26 cellular contexts compared by ENCODE assay signal in genomic region chr1:18201997-18202719, GRCh38.
"Had no signal": no experiment of that assay in that cellular context is flagged by ENCODE, and none has a peak within 500 bp of the region (broad histone marks: within the 10 kb centered on the region; RNA-seq: fewer than 3 reads in every experiment).

No MANE protein-coding gene starts in this region.

- H3K4me1 ChIP-seq: colonic mucosa, heart left ventricle, pancreas, psoas muscle, right lobe of liver, suprapubic skin, tibial artery, upper lobe of left lung, uterus had no signal

- H3K9me3 ChIP-seq: colonic mucosa, pancreas, psoas muscle, right lobe of liver, suprapubic skin, uterus had no signal

- H3K36me3 ChIP-seq: colonic mucosa, heart left ventricle, neural progenitor cell, pancreas, right lobe of liver, suprapubic skin, tibial artery, upper lobe of left lung, uterus had no signal

- H3K9me3 Mint-ChIP-seq: natural killer cell treated with Interleukin-12 subunit alpha and Interleukin-12 subunit beta and Interleukin-15 and Interleukin-18, amount 100 ng/mL, for 72 hours; stimulated activated effector memory CD8-positive, alpha-beta T cell treated with anti-CD3 and anti-CD28 coated beads, Interleukin-12 subunit alpha, Interleukin-12 subunit beta, amount 100 ng/mL, for 72 hours had no signal

- H3K4me1 Mint-ChIP-seq: memory B cell; stimulated activated effector memory CD8-positive, alpha-beta T cell treated with anti-CD3 and anti-CD28 coated beads, Interleukin-12 subunit alpha, Interleukin-12 subunit beta, amount 100 ng/mL, for 72 hours had no signal

- H3K27me3 ChIP-seq: colonic mucosa, neural progenitor cell, right lobe of liver, upper lobe of left lung, uterus had no signal

- H3K27ac Mint-ChIP-seq: endodermal cell; memory B cell; mesothelial cell of epicardium; natural killer cell treated with Interleukin-12 subunit alpha and Interleukin-12 subunit beta and Interleukin-15 and Interleukin-18, amount 100 ng/mL, for 72 hours; neural progenitor cell; stimulated activated effector memory CD8-positive, alpha-beta T cell treated with anti-CD3 and anti-CD28 coated beads, Interleukin-12 subunit alpha, Interleukin-12 subunit beta, amount 100 ng/mL, for 72 hours had no signal

- H3K27ac ChIP-seq: colonic mucosa, heart left ventricle, neural progenitor cell, pancreas, psoas muscle, right lobe of liver, suprapubic skin, tibial artery, upper lobe of left lung, uterus had no signal

- H3K4me3 Mint-ChIP-seq: endodermal cell; memory B cell; mesothelial cell of epicardium; natural killer cell treated with Interleukin-12 subunit alpha and Interleukin-12 subunit beta and Interleukin-15 and Interleukin-18, amount 100 ng/mL, for 72 hours; neural progenitor cell; stimulated activated effector memory CD8-positive, alpha-beta T cell treated with anti-CD3 and anti-CD28 coated beads, Interleukin-12 subunit alpha, Interleukin-12 subunit beta, amount 100 ng/mL, for 72 hours had no signal

- DNase-seq: colonic mucosa; dermis blood vessel endothelial cell; effector CD4-positive, alpha-beta T cell; endodermal cell; erythroblast; foreskin melanocyte; heart left ventricle; hippocampal formation; kidney glomerular epithelial cell; occipital lobe; pancreas; psoas muscle; retina; right lobe of liver; stimulated activated CD4-positive, alpha-beta T cell treated with anti-CD3 and anti-CD28 coated beads, Interleukin-4, amount 100 ng/mL, for 1 hour; stimulated activated CD8-positive, alpha-beta memory T cell treated with anti-CD3 and anti-CD28 coated beads, Interleukin-4, amount 100 ng/mL, for 48 hours; stimulated activated naive CD8-positive, alpha-beta T cell treated with anti-CD3 and anti-CD28 coated beads, Interleukin-15, Interleukin-2, amounts not matched to agents 100 U/mL and 50 U/mL, for 24 hours; tibial artery; upper lobe of left lung; uterus had no signal

- H3K36me3 Mint-ChIP-seq: memory B cell; mesothelial cell of epicardium; natural killer cell treated with Interleukin-12 subunit alpha and Interleukin-12 subunit beta and Interleukin-15 and Interleukin-18, amount 100 ng/mL, for 72 hours; neural progenitor cell; stimulated activated effector memory CD8-positive, alpha-beta T cell treated with anti-CD3 and anti-CD28 coated beads, Interleukin-12 subunit alpha, Interleukin-12 subunit beta, amount 100 ng/mL, for 72 hours had no signal

- H3K4me3 ChIP-seq: colonic mucosa, heart left ventricle, neural progenitor cell, pancreas, psoas muscle, right lobe of liver, suprapubic skin, tibial artery, upper lobe of left lung, uterus had no signal
